In genomic region chr1:36182734-36183133, GRCh38 we compare ENCODE assay signal across 11 cellular contexts. TPM values are rescaled to one million over a fixed set of nuclear protein-coding genes. Genes with fewer than 3 reads are reported as not detected.
DNase-seq lines count a peak whose midpoint lies in the region; ATAC-seq and TF ChIP-seq lines count a peak whose summit lies in the region.
"Had no signal": no experiment of that assay in that cellular context is flagged by ENCODE, and none has a peak within 500 bp of the region (broad histone marks: within the 10 kb centered on the region; RNA-seq: fewer than 3 reads in every experiment).

No MANE protein-coding gene starts in this region.

- H3K4me3 ChIP-seq in NT2/D1 (ENCODE audit: insufficient read length, low read depth), result no peak overlapping the region
- H3K4me3 ChIP-seq in transverse colon, result no peak overlapping the region
- no peak overlapping the region for H3K4me3 ChIP-seq in Caco-2 (ENCODE audit: low read depth, low read length)
- H3K4me3 ChIP-seq: BLaER1 treated with 17β-estradiol and CSF1 and Interleukin-3, amounts not matched to agents 10 nM and 100 nM had no signal

- H3K27ac ChIP-seq in transverse colon, result peak overlapping the region; percentile 69 to 85 (median 73)

- H3K4me1 ChIP-seq in NT2/D1 (ENCODE audit: insufficient read depth, insufficient read length), result peaks cover 25% of the 10 kb centered on the region
- H3K4me1 ChIP-seq in transverse colon, result peaks cover 4 to 37% (median 17%) of the 10 kb centered on the region in 4 donors
- no peaks in the 10 kb centered on the region for H3K4me1 ChIP-seq in Caco-2

- in situ Hi-C loops in transverse colon (cut with MboI; ENCODE audit: low pct_ligation_motif_present in 1 of 4, low pct_unique_long_range_greater_than_20kb in 1 of 4, low sequenced_read_pairs in 3 of 4), result loop anchor here (10.0 to 25.0 kb wide), 4 partner anchors 78 to 230 kb away; no protein-coding TSS in a partner anchor

- H3K27me3 ChIP-seq in NT2/D1 (ENCODE audit: insufficient read depth, insufficient read length), result no peaks in the 10 kb centered on the region
- H3K27me3 ChIP-seq in transverse colon, result no peaks in the 10 kb centered on the region
- no peaks in the 10 kb centered on the region for H3K27me3 ChIP-seq in Caco-2 (replicated peaks; ENCODE audit: control insufficient read depth, insufficient read depth, low read length)
- H3K27me3 ChIP-seq: BLaER1 treated with 17β-estradiol and CSF1 and Interleukin-3, amounts not matched to agents 10 nM and 100 nM had no signal

- peak overlapping the region; percentile 9 to 96 for H3K27ac Mint-ChIP-seq in activated naive CD4-positive, alpha-beta T cell treated with anti-CD3 and anti-CD28 coated beads, Interleukin-2, amount 50 U/mL, for 72 hours
- H3K27ac Mint-ChIP-seq in activated naive CD4-positive, alpha-beta T cell treated with anti-CD3 and anti-CD28 coated beads for 36 hours, result no peak overlapping the region
- no peak overlapping the region for H3K27ac Mint-ChIP-seq in Caco-2 (ENCODE audit: unreplicated experiment)

- TF ChIP-seq CTCF in transverse colon (IDR thresholded peaks at IDR 0.05) (no peak), Caco-2 (IDR thresholded peaks at IDR 0.05; ENCODE audit: insufficient read depth in 1 of 2, low read depth in 1 of 2, low read length in 1 of 2, severe bottlenecking in 1 of 2, unreplicated experiment in 1 of 2) (no peak), GM10248 (IDR thresholded peaks at IDR 0.05; ENCODE audit: control extremely low read depth, extremely low read depth, low read depth, missing control alignments) (no peak)

- ATAC-seq in activated naive CD4-positive, alpha-beta T cell treated with anti-CD3 and anti-CD28 coated beads, Interleukin-2, amount 50 U/mL, for 72 hours, result peak in 1 of 2 donors; percentile 23

- H3K27me3 Mint-ChIP-seq in activated naive CD4-positive, alpha-beta T cell treated with anti-CD3 and anti-CD28 coated beads for 36 hours (ENCODE audit: low read depth), result no peaks in the 10 kb centered on the region
- no peaks in the 10 kb centered on the region for H3K27me3 Mint-ChIP-seq in Caco-2 (ENCODE audit: insufficient read depth, unreplicated experiment)

- no peaks in the 10 kb centered on the region for H3K9me3 Mint-ChIP-seq in activated naive CD4-positive, alpha-beta T cell treated with anti-CD3 and anti-CD28 coated beads, Interleukin-2, amount 50 U/mL, for 72 hours
- H3K9me3 Mint-ChIP-seq in activated naive CD4-positive, alpha-beta T cell treated with anti-CD3 and anti-CD28 coated beads for 36 hours, result no peaks in the 10 kb centered on the region
- no peaks in the 10 kb centered on the region for H3K9me3 Mint-ChIP-seq in Caco-2 (ENCODE audit: unreplicated experiment)

- no peaks in the 10 kb centered on the region for H3K36me3 Mint-ChIP-seq in activated naive CD4-positive, alpha-beta T cell treated with anti-CD3 and anti-CD28 coated beads, Interleukin-2, amount 50 U/mL, for 72 hours
- H3K36me3 Mint-ChIP-seq in activated naive CD4-positive, alpha-beta T cell treated with anti-CD3 and anti-CD28 coated beads for 36 hours (ENCODE audit: low read depth), result peaks cover 17% of the 10 kb centered on the region
- H3K36me3 Mint-ChIP-seq in Caco-2 (ENCODE audit: insufficient read depth, unreplicated experiment), result peaks cover 29% of the 10 kb centered on the region

- H3K4me1 Mint-ChIP-seq in activated naive CD4-positive, alpha-beta T cell treated with anti-CD3 and anti-CD28 coated beads for 36 hours (ENCODE audit: low read depth), result peaks cover 2% of the 10 kb centered on the region
- peaks cover under 1% of the 10 kb centered on the region for H3K4me1 Mint-ChIP-seq in Caco-2 (ENCODE audit: low read depth, unreplicated experiment)

- WGBS in transverse colon (ENCODE audit: low coverage in 1 of 2), 2 donors, result 74% methylated on average over 2 of the region's 2 CpGs; no CpG with 5 or more reads in 1 of the 2 donors

- H3K36me3 ChIP-seq in NT2/D1 (ENCODE audit: insufficient read depth, insufficient read length, low read length), result peaks cover 55% of the 10 kb centered on the region
- H3K36me3 ChIP-seq in transverse colon, result peaks cover 0 to 24% (median 4%) of the 10 kb centered on the region in 4 donors
- H3K36me3 ChIP-seq in Caco-2 (ENCODE audit: control insufficient read depth, insufficient read depth, low read length), result no peaks in the 10 kb centered on the region

- no peak for TF ChIP-seq POLR2A in transverse colon (IDR thresholded peaks at IDR 0.05)

- H3K9ac ChIP-seq in NT2/D1 (ENCODE audit: insufficient read length, low read depth), result no peak overlapping the region
- H3K9ac ChIP-seq: BLaER1 treated with 17β-estradiol and CSF1 and Interleukin-3, amounts not matched to agents 10 nM and 100 nM had no signal

- no peak overlapping the region for H3K4me3 Mint-ChIP-seq in activated naive CD4-positive, alpha-beta T cell treated with anti-CD3 and anti-CD28 coated beads for 36 hours
- no peak overlapping the region for H3K4me3 Mint-ChIP-seq in Caco-2 (ENCODE audit: unreplicated experiment)

- TF ChIP-seq EP300 in transverse colon (IDR thresholded peaks at IDR 0.05; ENCODE audit: low read depth), result no peak

- POLR2A ChIA-PET in Caco-2 (lab: Charles Lee), result no interaction called here
- POLR2A ChIA-PET in GM10248 (lab: Yijun Ruan, JAX), result interaction anchor here (1.3 kb wide), 1 partner anchor 33 kb away, joined by 4 read pairs; the partner anchor contains the start of gene TRAPPC3

- H3K9me3 ChIP-seq in NT2/D1 (ENCODE audit: insufficient read depth, low read length) (no peaks in the 10 kb centered on the region), transverse colon (no peaks in the 10 kb centered on the region), Caco-2 (no peaks in the 10 kb centered on the region)
- H3K9me3 ChIP-seq: BLaER1 treated with 17β-estradiol and CSF1 and Interleukin-3, amounts not matched to agents 10 nM and 100 nM had no signal

- intact Hi-C loops in activated naive CD4-positive, alpha-beta T cell treated with anti-CD3 and anti-CD28 coated beads for 36 hours (cut with micrococcal nuclease), result no loop called here
- intact Hi-C loops in transverse colon (cut with DNase I; ENCODE audit: low total_unique reads) (no loop called here), Caco-2 (cut with micrococcal nuclease; ENCODE audit: unreplicated experiment) (no loop called here)

- no TSS peak for BruUV-seq in Caco-2 (replicated peaks; lab: Mats Ljungman, UMichigan)

- no peak for DNase-seq in activated naive CD4-positive, alpha-beta T cell treated with anti-CD3 and anti-CD28 coated beads, Interleukin-2, amount 50 U/mL, for 72 hours (ENCODE audit: low spot score in 2 of 2)
- no peak for DNase-seq in activated naive CD4-positive, alpha-beta T cell treated with anti-CD3 and anti-CD28 coated beads for 36 hours
- peak; percentile 62 for DNase-seq in NT2/D1 (ENCODE audit: low read depth, low spot score)
- DNase-seq in iPS-NIHi11 (ENCODE audit: low spot score), result peak; percentile 32
- DNase-seq in transverse colon, result no peak
- DNase-seq in inferior parietal cortex (ENCODE audit: extremely low spot score), result no peak
- no peak for DNase-seq in Caco-2
- DNase-seq in GM10248 (ENCODE audit: extremely low spot score), result no peak
- DNase-seq: foreskin melanocyte, midbrain had no signal

- CTCF ChIA-PET in activated naive CD4-positive, alpha-beta T cell treated with anti-CD3 and anti-CD28 coated beads for 36 hours (lab: Charles Lee), result interaction anchor here (0.6 to 2.0 kb wide), 6 partner anchors 9 to 48 kb away, joined by 3 to 9 read pairs (median 4); partner anchors contain the start of gene TRAPPC3
- CTCF ChIA-PET in Caco-2 (lab: Charles Lee), result no interaction called here
- CTCF ChIA-PET in GM10248 (lab: Yijun Ruan, JAX), result interaction anchor here (0.9 to 3.1 kb wide), 9 partner anchors 10 to 103 kb away, joined by 3 to 17 read pairs (median 4); partner anchors contain the start of gene TRAPPC3

RNA-seq across cellular contexts. Expression of gene MAP7D1, which starts 26.8 kb away (rescaled TPM):
- 100 to 1,000 TPM; 112 to 169 TPM for total RNA-seq in activated naive CD4-positive, alpha-beta T cell treated with anti-CD3 and anti-CD28 coated beads, Interleukin-2, amount 50 U/mL, for 72 hours
- 100 to 1,000 TPM; 106 TPM for total RNA-seq in activated naive CD4-positive, alpha-beta T cell treated with anti-CD3 and anti-CD28 coated beads for 36 hours
- 100 to 1,000 TPM in 1 of 4 donors, 10 to 100 TPM in 3; 74.3 to 187 (median 86.0) TPM for total RNA-seq in transverse colon
- 33.7 and 37.7 TPM in 2 replicates for total RNA-seq in Caco-2 (2022)

RNA-seq across cellular contexts. Expression of gene TRAPPC3, which starts 33.4 kb away (rescaled TPM):
- 10 to 100 TPM; 43.7 to 55.3 TPM for total RNA-seq in activated naive CD4-positive, alpha-beta T cell treated with anti-CD3 and anti-CD28 coated beads, Interleukin-2, amount 50 U/mL, for 72 hours
- total RNA-seq in activated naive CD4-positive, alpha-beta T cell treated with anti-CD3 and anti-CD28 coated beads for 36 hours, result 10 to 100 TPM; 35.9 to 37.6 TPM
- 100 to 1,000 TPM in 3 of 4 donors, 10 to 100 TPM in 1; 54.6 to 165 (median 105) TPM for total RNA-seq in transverse colon
- total RNA-seq in Caco-2 (2022), result 35.4 and 37.9 TPM in 2 replicates

RNA-seq across cellular contexts. Expression of gene THRAP3, which starts 41.5 kb away (rescaled TPM):
- 100 to 1,000 TPM in 1 of 2 donors, 10 to 100 TPM in 1; 96.2 to 153 TPM for total RNA-seq in activated naive CD4-positive, alpha-beta T cell treated with anti-CD3 and anti-CD28 coated beads, Interleukin-2, amount 50 U/mL, for 72 hours
- 100 to 1,000 TPM; 128 to 133 TPM for total RNA-seq in activated naive CD4-positive, alpha-beta T cell treated with anti-CD3 and anti-CD28 coated beads for 36 hours
- total RNA-seq in transverse colon (10 to 100 TPM; 25.8 to 73.7 (median 59.9) TPM), Caco-2 (2022) (86.8 and 89.1 TPM in 2 replicates)

RNA-seq across cellular contexts. Expression of gene COL8A2, which starts 57.7 kb away (rescaled TPM):
- under 1 TPM; 0.11 to 0.23 TPM for total RNA-seq in activated naive CD4-positive, alpha-beta T cell treated with anti-CD3 and anti-CD28 coated beads, Interleukin-2, amount 50 U/mL, for 72 hours
- total RNA-seq in activated naive CD4-positive, alpha-beta T cell treated with anti-CD3 and anti-CD28 coated beads for 36 hours, result under 1 TPM in 1 of 2 experiments, not detected in 1; 0.07 TPM
- total RNA-seq in transverse colon (1 to 10 TPM; 1.2 to 5.4 (median 1.7) TPM), Caco-2 (2022) (0.07 and 0.18 TPM in 2 replicates)

Comparison
In these comparisons a context has a peak if more than half of its experiments do, and no peak if none do; other contexts are left out.
1. H3K27ac Mint-ChIP-seq: peak in activated naive CD4-positive, alpha-beta T cell treated with anti-CD3 and anti-CD28 coated beads, Interleukin-2, amount 50 U/mL, for 72 hours (2 of 2); none in activated naive CD4-positive, alpha-beta T cell treated with anti-CD3 and anti-CD28 coated beads for 36 hours (single experiment) and Caco-2 (single experiment).
2. DNase-seq: peak in NT2/D1 (single experiment) and iPS-NIHi11 (single experiment); none in activated naive CD4-positive, alpha-beta T cell treated with anti-CD3 and anti-CD28 coated beads, Interleukin-2, amount 50 U/mL, for 72 hours (0 of 2), activated naive CD4-positive, alpha-beta T cell treated with anti-CD3 and anti-CD28 coated beads for 36 hours (single experiment), transverse colon (single experiment), inferior parietal cortex (single experiment), Caco-2 (0 of 2) and GM10248 (single experiment).